ENCODE assay signal across 1 cellular context in the genomic region with DNA sequence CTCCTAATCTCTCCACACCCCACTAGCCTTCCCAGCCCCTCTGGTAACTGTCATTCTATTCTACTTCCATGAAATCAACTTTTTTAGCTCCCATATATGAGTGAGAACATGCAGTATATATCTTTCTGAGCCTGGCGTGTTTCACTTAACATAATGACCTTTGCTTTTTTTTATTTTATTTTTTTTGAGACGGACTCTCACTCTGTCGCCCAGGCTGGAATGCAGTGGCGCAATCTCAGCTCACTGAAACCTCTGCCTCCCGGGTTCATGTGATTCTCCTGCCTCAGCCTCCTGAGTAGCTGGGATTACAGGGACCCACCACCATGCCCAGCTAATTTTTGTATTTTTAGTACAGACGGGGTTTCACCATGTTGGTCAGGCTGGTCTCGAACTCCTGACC.
TF ChIP-seq lines count a peak whose summit lies in the region.

No MANE protein-coding gene starts in this region.

TF ChIP-seq in HepG2, 621 proteins besides CTCF, POLR2A, EP300 and RAD21:
- TF ChIP-seq GATAD2A (CRISPR knock-in tag; IDR thresholded peaks at IDR 0.05), result 0 out of 2 replicates have a peak, but pooled peaks have one; percentile 40
- TF ChIP-seq TEAD3 (CRISPR knock-in tag; optimal IDR thresholded peaks at IDR 0.05; ENCODE audit: borderline replicate concordance), result peak; percentile 74
- 0 out of 2 replicates have a peak, but pooled peaks have one; percentile 36 for TF ChIP-seq GFI1 (CRISPR knock-in tag; IDR thresholded peaks at IDR 0.05; ENCODE audit: borderline replicate concordance)
- TF ChIP-seq ZNF460 (CRISPR knock-in tag; IDR thresholded peaks at IDR 0.05; ENCODE audit: borderline replicate concordance), result peak; percentile 30; the same call in 1 of the 2 replicates
- peak; percentile 61 for TF ChIP-seq CEBPG (CRISPR knock-in tag; IDR thresholded peaks at IDR 0.05)
- TF ChIP-seq, protein P1, sequence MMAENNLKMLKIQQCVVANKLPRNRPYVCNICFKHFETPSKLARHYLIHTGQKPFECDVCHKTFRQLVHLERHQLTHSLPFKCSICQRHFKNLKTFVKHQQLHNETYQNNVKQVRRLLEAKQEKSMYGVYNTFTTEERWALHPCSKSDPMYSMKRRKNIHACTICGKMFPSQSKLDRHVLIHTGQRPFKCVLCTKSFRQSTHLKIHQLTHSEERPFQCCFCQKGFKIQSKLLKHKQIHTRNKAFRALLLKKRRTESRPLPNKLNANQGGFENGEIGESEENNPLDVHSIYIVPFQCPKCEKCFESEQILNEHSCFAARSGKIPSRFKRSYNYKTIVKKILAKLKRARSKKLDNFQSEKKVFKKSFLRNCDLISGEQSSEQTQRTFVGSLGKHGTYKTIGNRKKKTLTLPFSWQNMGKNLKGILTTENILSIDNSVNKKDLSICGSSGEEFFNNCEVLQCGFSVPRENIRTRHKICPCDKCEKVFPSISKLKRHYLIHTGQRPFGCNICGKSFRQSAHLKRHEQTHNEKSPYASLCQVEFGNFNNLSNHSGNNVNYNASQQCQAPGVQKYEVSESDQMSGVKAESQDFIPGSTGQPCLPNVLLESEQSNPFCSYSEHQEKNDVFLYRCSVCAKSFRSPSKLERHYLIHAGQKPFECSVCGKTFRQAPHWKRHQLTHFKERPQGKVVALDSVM (CRISPR knock-in tag; IDR thresholded peaks at IDR 0.05), result peak; percentile 83
- TF ChIP-seq, protein P2, sequence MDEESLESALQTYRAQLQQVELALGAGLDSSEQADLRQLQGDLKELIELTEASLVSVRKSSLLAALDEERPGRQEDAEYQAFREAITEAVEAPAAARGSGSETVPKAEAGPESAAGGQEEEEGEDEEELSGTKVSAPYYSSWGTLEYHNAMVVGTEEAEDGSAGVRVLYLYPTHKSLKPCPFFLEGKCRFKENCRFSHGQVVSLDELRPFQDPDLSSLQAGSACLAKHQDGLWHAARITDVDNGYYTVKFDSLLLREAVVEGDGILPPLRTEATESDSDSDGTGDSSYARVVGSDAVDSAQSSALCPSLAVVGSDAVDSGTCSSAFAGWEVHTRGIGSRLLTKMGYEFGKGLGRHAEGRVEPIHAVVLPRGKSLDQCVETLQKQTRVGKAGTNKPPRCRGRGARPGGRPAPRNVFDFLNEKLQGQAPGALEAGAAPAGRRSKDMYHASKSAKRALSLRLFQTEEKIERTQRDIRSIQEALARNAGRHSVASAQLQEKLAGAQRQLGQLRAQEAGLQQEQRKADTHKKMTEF (CRISPR knock-in tag; IDR thresholded peaks at IDR 0.05), result peak; percentile 41; the same call in 1 of the 2 replicates
- 0 out of 2 replicates have a peak, but pooled peaks have one; percentile 39 for TF ChIP-seq ZNF441 (CRISPR knock-in tag; IDR thresholded peaks at IDR 0.05; ENCODE audit: borderline replicate concordance)
